In the genomic region with DNA sequence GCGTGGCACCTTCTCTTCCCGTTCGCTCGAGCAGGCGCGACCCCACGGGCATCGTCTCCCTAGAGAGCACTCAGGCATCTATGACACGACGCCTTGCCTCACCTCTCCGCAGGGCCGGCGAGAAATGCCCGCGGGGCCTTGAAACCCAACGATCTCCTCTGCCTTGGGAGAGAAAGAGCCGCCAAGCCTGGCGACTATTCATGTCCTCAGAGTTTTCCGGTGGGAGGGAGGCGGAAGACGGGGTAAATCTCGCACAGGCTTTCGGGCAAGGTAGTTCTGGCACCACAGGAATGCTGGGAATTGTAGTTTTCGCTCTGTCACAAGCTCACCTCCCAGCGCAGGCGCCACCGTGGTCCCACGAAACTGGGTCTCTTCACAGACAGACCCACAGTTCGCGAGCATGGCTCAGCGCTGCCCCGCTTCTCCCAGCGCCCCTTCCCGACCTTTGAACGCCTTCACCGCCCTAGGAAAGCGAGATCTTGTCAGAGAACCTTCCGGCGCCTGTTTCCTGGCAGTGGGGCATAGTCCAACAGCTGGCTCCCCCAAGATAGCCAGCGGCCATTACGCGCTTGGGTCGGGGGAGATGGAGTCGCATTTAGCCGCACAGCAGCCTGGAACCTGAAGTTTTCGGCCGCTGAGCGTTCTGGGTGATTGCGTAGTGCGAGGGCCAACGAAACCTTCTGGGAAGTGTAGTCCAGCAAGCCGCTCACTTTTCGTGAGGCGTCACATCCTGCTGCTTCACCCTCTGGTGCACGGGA, we compare ENCODE assay signal across 8 cellular contexts. TPM values are rescaled to one million over a fixed set of nuclear protein-coding genes. Genes with fewer than 3 reads are reported as not detected.
DNase-seq lines count a peak whose midpoint lies in the region; ATAC-seq and TF ChIP-seq lines count a peak whose summit lies in the region.

A gene with protein sequence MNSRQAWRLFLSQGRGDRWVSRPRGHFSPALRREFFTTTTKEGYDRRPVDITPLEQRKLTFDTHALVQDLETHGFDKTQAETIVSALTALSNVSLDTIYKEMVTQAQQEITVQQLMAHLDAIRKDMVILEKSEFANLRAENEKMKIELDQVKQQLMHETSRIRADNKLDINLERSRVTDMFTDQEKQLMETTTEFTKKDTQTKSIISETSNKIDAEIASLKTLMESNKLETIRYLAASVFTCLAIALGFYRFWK (minus strand): TSS at position 597 of the 758 bp plus-strand sequence. CDS start 395 bp downstream, at position 202.

- WGBS in ovary, 3 donors: 0 to 1% (median 0%) methylated on average over 46 to 55 of the region's 55 CpGs
- WGBS in thyroid gland, 2 donors: 0% methylated on average over 21 to 44 of the region's 55 CpGs

- H3K9me3 ChIP-seq in ovary: no peaks in the 10 kb centered on the region
- H3K9me3 ChIP-seq in thyroid gland: no peaks in the 10 kb centered on the region

- H3K4me3 ChIP-seq in GM12865 (ENCODE audit: low read depth, low read length) (peak within 1 kb of the TSS; percentile 78), ovary (peak within 1 kb of the TSS; percentile 91), thyroid gland (replicated peaks in 1 of 3) (peak within 1 kb of the TSS; percentile 9 to 85 (median 83))

- H3K36me3 ChIP-seq in ovary: no peaks in the 10 kb centered on the region
- H3K36me3 ChIP-seq in thyroid gland: no peaks in the 10 kb centered on the region

- H3K4me1 ChIP-seq in ovary (ENCODE audit: insufficient read depth): peaks cover 2% of the 10 kb centered on the region
- H3K4me1 ChIP-seq in thyroid gland: peaks cover 17 to 25% of the 10 kb centered on the region in 2 donors

- TF ChIP-seq POLR2A in ovary (IDR thresholded peaks at IDR 0.05) (peak; percentile 93), thyroid gland (IDR thresholded peaks at IDR 0.05) (peak; percentile 53 to 92)

- peak; percentile 98 for DNase-seq in GM12865 (ENCODE audit: low read depth)
- peak; percentile 97 to 100 (median 100) for DNase-seq in NCI-H1417 (lab: John Stamatoyannopoulos, UW)
- DNase-seq in SW 1271 (lab: John Stamatoyannopoulos, UW): peak; percentile 96 to 97
- peak; percentile 78 for DNase-seq in activated naive CD8-positive, alpha-beta T cell treated with anti-CD3 and anti-CD28 coated beads, Interleukin-2, amount 50 U/mL, for 16 hours (ENCODE audit: low read depth, low spot score)
- peak; percentile 96 for DNase-seq in Right ventricle myocardium inferior (ENCODE audit: missing footprints)
- DNase-seq in ovary: peak; percentile 91 to 95 (median 93)
- DNase-seq in thyroid gland: peak; percentile 96 to 97

- H3K27me3 ChIP-seq in ovary (no peaks in the 10 kb centered on the region), thyroid gland (no peaks in the 10 kb centered on the region)

- peak; percentile 61 for TF ChIP-seq EP300 in ovary (IDR thresholded peaks at IDR 0.05)

- H3K27ac ChIP-seq in ovary (peak within 1 kb of the TSS; percentile 97 to 98), thyroid gland (peak within 1 kb of the TSS; percentile 98 to 99 (median 99))

- intact Hi-C loops in Right ventricle myocardium inferior (cut with DNase I): loop anchor here (1.0 kb wide), 2 partner anchors 215 to 385 kb away; partner anchors contain the start of genes DDIAS and RAB30
- intact Hi-C loops in ovary (cut with DNase I): no loop called here
- intact Hi-C loops in thyroid gland (cut with DNase I): loop anchor here (10.0 kb wide), 1 partner anchor 111 kb away; no protein-coding TSS in a partner anchor

- ATAC-seq in HG02759 (IDR thresholded peaks at IDR 0.05; ENCODE audit: unreplicated experiment) (peak; percentile 89), Right ventricle myocardium inferior (peak; percentile 98)

- TF ChIP-seq CTCF in GM12865 (IDR thresholded peaks at IDR 0.05; ENCODE audit: insufficient read depth, low read depth, low read length, missing control alignments) (no peak), ovary (IDR thresholded peaks at IDR 0.05) (no peak), thyroid gland (IDR thresholded peaks at IDR 0.05) (peak in 2 of 6 experiments; percentile 11 to 36)

RNA-seq across cellular contexts. Expression of the gene that starts here (rescaled TPM):
- total RNA-seq in Right ventricle myocardium inferior (21.2 TPM), ovary (10 to 100 TPM; 23.0 to 50.2 (median 35.9) TPM), thyroid gland (10 to 100 TPM; 47.4 to 54.8 (median 51.5) TPM)
- polyA plus RNA-seq in ovary: 10 to 100 TPM; 33.2 to 68.0 TPM

Comparison
In these comparisons a context has a peak if more than half of its experiments do, and no peak if none do; other contexts are left out.
1. Peak in every context shown above with its lines: DNase-seq, ATAC-seq, H3K4me3 ChIP-seq and H3K27ac ChIP-seq.
2. intact Hi-C loops: an anchor here in Right ventricle myocardium inferior (1.0 kb wide) and thyroid gland (10.0 kb wide); none called in ovary.